Comparison of ENCODE assay signal across 1 cellular context in the genomic region with DNA sequence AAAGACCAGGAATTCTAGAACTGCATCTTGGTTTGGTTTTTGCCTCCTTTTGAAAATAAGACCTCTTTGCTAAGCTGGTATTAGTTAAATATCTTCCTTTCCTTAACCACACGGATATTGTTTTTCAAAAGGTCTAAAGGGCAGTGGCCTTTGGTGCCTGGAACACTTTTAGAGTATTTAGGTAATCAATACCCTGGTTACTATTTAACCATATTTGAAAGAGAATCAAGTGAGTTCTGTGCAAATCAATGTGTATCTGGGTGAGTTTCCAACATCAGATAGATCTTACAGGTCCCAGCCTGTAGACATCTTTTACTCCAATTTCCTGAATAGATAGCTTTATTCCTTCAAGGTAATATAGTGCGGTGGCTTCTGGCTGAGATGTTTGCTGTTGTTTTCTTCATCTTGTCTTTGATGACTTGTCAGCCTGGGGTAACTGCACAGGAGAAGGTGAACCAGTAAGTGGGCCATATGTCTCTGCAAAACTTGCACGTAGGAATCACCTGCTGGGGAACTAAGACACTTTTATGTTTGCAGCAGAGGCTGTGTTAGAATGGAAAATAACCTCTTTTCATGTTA.
TF ChIP-seq lines count a peak whose summit lies in the region.

A gene (plus strand): TSS at position 277 of the 579 bp plus-strand sequence. CDS start 105 bp downstream, at position 382.

TF ChIP-seq in HepG2, 621 proteins besides CTCF, POLR2A, EP300 and RAD21 (continued from another document and continues in another):
- TF ChIP-seq PCBP2 (optimal IDR thresholded peaks at IDR 0.05; ENCODE audit: low read depth, low read length, poor library complexity, severe bottlenecking) (no peak), ZFY (CRISPR knock-in tag; IDR thresholded peaks at IDR 0.05) (0 out of 2 replicates have a peak, but pooled peaks have one; percentile 19), SMC3 (IDR thresholded peaks at IDR 0.05; ENCODE audit: low read length) (0 out of 2 replicates have a peak, but pooled peaks have one; percentile 2), SOX5 (CRISPR knock-in tag; IDR thresholded peaks at IDR 0.05; ENCODE audit: borderline replicate concordance) (peak; percentile 82; the same call in 1 of the 2 replicates), SOX13 (IDR thresholded peaks at IDR 0.05) (peak; percentile 53; the same call in 1 of the 2 replicates), SOX13 (CRISPR knock-in tag; conservative IDR thresholded peaks at IDR 0.05 in 1 of 2, IDR thresholded peaks at IDR 0.05 in 1 of 2) (peak in 1 of 2 experiments; percentile 89; a peak in 2 of 4 replicates), MTF2 (CRISPR knock-in tag; IDR thresholded peaks at IDR 0.05; ENCODE audit: borderline replicate concordance) (no peak), SSRP1 (CRISPR knock-in tag; IDR thresholded peaks at IDR 0.05) (no peak), EZH2 (conservative IDR thresholded peaks at IDR 0.05; ENCODE audit: low read depth, low read length) (no peak), SP2 (CRISPR knock-in tag; IDR thresholded peaks at IDR 0.05) (no peak), TEAD3 (CRISPR knock-in tag; optimal IDR thresholded peaks at IDR 0.05; ENCODE audit: borderline replicate concordance) (peak; percentile 73), ZNF768 (CRISPR knock-in tag; IDR thresholded peaks at IDR 0.05) (no peak), SIN3B (IDR thresholded peaks at IDR 0.05; ENCODE audit: low read length) (no peak)
- TF ChIP-seq, protein P1, sequence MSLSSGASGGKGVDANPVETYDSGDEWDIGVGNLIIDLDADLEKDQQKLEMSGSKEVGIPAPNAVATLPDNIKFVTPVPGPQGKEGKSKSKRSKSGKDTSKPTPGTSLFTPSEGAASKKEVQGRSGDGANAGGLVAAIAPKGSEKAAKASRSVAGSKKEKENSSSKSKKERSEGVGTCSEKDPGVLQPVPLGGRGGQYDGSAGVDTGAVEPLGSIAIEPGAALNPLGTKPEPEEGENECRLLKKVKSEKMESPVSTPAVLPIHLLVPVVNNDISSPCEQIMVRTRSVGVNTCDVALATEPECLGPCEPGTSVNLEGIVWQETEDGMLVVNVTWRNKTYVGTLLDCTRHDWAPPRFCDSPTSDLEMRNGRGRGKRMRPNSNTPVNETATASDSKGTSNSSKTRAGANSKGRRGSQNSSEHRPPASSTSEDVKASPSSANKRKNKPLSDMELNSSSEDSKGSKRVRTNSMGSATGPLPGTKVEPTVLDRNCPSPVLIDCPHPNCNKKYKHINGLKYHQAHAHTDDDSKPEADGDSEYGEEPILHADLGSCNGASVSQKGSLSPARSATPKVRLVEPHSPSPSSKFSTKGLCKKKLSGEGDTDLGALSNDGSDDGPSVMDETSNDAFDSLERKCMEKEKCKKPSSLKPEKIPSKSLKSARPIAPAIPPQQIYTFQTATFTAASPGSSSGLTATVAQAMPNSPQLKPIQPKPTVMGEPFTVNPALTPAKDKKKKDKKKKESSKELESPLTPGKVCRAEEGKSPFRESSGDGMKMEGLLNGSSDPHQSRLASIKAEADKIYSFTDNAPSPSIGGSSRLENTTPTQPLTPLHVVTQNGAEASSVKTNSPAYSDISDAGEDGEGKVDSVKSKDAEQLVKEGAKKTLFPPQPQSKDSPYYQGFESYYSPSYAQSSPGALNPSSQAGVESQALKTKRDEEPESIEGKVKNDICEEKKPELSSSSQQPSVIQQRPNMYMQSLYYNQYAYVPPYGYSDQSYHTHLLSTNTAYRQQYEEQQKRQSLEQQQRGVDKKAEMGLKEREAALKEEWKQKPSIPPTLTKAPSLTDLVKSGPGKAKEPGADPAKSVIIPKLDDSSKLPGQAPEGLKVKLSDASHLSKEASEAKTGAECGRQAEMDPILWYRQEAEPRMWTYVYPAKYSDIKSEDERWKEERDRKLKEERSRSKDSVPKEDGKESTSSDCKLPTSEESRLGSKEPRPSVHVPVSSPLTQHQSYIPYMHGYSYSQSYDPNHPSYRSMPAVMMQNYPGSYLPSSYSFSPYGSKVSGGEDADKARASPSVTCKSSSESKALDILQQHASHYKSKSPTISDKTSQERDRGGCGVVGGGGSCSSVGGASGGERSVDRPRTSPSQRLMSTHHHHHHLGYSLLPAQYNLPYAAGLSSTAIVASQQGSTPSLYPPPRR (CRISPR knock-in tag; IDR thresholded peaks at IDR 0.05; ENCODE audit: borderline replicate concordance): peak; percentile 81
- TF ChIP-seq, protein P2, sequence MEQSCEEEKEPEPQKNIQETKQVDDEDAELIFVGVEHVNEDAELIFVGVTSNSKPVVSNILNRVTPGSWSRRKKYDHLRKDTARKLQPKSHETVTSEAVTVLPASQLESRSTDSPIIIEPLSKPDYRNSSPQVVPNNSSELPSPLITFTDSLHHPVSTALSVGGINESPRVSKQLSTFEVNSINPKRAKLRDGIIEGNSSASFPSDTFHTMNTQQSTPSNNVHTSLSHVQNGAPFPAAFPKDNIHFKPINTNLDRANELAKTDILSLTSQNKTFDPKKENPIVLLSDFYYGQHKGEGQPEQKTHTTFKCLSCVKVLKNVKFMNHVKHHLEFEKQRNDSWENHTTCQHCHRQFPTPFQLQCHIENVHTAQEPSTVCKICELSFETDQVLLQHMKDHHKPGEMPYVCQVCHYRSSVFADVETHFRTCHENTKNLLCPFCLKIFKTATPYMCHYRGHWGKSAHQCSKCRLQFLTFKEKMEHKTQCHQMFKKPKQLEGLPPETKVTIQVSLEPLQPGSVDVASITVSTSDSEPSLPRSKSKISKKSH (CRISPR knock-in tag; IDR thresholded peaks at IDR 0.05; ENCODE audit: borderline replicate concordance): no peak
- TF ChIP-seq, protein P3, sequence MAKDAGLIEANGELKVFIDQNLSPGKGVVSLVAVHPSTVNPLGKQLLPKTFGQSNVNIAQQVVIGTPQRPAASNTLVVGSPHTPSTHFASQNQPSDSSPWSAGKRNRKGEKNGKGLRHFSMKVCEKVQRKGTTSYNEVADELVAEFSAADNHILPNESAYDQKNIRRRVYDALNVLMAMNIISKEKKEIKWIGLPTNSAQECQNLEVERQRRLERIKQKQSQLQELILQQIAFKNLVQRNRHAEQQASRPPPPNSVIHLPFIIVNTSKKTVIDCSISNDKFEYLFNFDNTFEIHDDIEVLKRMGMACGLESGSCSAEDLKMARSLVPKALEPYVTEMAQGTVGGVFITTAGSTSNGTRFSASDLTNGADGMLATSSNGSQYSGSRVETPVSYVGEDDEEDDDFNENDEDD (CRISPR knock-in tag; IDR thresholded peaks at IDR 0.05; ENCODE audit: borderline replicate concordance): no peak
- TF ChIP-seq, protein P4, sequence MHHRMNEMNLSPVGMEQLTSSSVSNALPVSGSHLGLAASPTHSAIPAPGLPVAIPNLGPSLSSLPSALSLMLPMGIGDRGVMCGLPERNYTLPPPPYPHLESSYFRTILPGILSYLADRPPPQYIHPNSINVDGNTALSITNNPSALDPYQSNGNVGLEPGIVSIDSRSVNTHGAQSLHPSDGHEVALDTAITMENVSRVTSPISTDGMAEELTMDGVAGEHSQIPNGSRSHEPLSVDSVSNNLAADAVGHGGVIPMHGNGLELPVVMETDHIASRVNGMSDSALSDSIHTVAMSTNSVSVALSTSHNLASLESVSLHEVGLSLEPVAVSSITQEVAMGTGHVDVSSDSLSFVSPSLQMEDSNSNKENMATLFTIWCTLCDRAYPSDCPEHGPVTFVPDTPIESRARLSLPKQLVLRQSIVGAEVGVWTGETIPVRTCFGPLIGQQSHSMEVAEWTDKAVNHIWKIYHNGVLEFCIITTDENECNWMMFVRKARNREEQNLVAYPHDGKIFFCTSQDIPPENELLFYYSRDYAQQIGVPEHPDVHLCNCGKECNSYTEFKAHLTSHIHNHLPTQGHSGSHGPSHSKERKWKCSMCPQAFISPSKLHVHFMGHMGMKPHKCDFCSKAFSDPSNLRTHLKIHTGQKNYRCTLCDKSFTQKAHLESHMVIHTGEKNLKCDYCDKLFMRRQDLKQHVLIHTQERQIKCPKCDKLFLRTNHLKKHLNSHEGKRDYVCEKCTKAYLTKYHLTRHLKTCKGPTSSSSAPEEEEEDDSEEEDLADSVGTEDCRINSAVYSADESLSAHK (CRISPR knock-in tag; IDR thresholded peaks at IDR 0.05; ENCODE audit: borderline replicate concordance): no peak
- TF ChIP-seq, protein P5, sequence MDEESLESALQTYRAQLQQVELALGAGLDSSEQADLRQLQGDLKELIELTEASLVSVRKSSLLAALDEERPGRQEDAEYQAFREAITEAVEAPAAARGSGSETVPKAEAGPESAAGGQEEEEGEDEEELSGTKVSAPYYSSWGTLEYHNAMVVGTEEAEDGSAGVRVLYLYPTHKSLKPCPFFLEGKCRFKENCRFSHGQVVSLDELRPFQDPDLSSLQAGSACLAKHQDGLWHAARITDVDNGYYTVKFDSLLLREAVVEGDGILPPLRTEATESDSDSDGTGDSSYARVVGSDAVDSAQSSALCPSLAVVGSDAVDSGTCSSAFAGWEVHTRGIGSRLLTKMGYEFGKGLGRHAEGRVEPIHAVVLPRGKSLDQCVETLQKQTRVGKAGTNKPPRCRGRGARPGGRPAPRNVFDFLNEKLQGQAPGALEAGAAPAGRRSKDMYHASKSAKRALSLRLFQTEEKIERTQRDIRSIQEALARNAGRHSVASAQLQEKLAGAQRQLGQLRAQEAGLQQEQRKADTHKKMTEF (CRISPR knock-in tag; IDR thresholded peaks at IDR 0.05): peak; percentile 78
- TF ChIP-seq, protein P6, sequence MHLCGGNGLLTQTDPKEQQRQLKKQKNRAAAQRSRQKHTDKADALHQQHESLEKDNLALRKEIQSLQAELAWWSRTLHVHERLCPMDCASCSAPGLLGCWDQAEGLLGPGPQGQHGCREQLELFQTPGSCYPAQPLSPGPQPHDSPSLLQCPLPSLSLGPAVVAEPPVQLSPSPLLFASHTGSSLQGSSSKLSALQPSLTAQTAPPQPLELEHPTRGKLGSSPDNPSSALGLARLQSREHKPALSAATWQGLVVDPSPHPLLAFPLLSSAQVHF (CRISPR knock-in tag; IDR thresholded peaks at IDR 0.05): no peak
- TF ChIP-seq, protein P7, sequence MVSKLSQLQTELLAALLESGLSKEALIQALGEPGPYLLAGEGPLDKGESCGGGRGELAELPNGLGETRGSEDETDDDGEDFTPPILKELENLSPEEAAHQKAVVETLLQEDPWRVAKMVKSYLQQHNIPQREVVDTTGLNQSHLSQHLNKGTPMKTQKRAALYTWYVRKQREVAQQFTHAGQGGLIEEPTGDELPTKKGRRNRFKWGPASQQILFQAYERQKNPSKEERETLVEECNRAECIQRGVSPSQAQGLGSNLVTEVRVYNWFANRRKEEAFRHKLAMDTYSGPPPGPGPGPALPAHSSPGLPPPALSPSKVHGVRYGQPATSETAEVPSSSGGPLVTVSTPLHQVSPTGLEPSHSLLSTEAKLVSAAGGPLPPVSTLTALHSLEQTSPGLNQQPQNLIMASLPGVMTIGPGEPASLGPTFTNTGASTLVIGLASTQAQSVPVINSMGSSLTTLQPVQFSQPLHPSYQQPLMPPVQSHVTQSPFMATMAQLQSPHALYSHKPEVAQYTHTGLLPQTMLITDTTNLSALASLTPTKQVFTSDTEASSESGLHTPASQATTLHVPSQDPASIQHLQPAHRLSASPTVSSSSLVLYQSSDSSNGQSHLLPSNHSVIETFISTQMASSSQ (IDR thresholded peaks at IDR 0.05; ENCODE audit: low read depth): peak; percentile 99
- TF ChIP-seq, protein P7 (CRISPR knock-in tag; IDR thresholded peaks at IDR 0.05; ENCODE audit: borderline replicate concordance): peak; percentile 99
- TF ChIP-seq, protein P8, sequence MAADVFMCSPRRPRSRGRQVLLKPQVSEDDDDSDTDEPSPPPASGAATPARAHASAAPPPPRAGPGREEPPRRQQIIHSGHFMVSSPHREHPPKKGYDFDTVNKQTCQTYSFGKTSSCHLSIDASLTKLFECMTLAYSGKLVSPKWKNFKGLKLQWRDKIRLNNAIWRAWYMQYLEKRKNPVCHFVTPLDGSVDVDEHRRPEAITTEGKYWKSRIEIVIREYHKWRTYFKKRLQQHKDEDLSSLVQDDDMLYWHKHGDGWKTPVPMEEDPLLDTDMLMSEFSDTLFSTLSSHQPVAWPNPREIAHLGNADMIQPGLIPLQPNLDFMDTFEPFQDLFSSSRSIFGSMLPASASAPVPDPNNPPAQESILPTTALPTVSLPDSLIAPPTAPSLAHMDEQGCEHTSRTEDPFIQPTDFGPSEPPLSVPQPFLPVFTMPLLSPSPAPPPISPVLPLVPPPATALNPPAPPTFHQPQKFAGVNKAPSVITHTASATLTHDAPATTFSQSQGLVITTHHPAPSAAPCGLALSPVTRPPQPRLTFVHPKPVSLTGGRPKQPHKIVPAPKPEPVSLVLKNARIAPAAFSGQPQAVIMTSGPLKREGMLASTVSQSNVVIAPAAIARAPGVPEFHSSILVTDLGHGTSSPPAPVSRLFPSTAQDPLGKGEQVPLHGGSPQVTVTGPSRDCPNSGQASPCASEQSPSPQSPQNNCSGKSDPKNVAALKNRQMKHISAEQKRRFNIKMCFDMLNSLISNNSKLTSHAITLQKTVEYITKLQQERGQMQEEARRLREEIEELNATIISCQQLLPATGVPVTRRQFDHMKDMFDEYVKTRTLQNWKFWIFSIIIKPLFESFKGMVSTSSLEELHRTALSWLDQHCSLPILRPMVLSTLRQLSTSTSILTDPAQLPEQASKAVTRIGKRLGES (CRISPR knock-in tag; IDR thresholded peaks at IDR 0.05; ENCODE audit: borderline replicate concordance): no peak
- TF ChIP-seq, protein P9, sequence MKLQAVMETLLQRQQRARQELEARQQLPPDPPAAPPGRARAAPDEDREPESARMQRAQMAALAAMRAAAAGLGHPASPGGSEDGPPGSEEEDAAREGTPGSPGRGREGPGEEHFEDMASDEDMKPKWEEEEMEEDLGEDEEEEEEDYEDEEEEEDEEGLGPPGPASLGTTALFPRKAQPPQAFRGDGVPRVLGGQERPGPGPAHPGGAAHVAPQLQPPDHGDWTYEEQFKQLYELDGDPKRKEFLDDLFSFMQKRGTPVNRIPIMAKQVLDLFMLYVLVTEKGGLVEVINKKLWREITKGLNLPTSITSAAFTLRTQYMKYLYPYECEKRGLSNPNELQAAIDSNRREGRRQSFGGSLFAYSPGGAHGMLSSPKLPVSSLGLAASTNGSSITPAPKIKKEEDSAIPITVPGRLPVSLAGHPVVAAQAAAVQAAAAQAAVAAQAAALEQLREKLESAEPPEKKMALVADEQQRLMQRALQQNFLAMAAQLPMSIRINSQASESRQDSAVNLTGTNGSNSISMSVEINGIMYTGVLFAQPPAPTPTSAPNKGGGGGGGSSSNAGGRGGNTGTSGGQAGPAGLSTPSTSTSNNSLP (IDR thresholded peaks at IDR 0.05; ENCODE audit: low read depth, low read length): peak; percentile 85
- TF ChIP-seq, protein P10, sequence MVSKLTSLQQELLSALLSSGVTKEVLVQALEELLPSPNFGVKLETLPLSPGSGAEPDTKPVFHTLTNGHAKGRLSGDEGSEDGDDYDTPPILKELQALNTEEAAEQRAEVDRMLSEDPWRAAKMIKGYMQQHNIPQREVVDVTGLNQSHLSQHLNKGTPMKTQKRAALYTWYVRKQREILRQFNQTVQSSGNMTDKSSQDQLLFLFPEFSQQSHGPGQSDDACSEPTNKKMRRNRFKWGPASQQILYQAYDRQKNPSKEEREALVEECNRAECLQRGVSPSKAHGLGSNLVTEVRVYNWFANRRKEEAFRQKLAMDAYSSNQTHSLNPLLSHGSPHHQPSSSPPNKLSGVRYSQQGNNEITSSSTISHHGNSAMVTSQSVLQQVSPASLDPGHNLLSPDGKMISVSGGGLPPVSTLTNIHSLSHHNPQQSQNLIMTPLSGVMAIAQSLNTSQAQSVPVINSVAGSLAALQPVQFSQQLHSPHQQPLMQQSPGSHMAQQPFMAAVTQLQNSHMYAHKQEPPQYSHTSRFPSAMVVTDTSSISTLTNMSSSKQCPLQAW (CRISPR knock-in tag; IDR thresholded peaks at IDR 0.05): peak; percentile 91
